ENCODE assay signal across 29 cellular contexts in genomic region chr1:169968174-169968573, GRCh38.
"Had no signal": no experiment of that assay in that cellular context is flagged by ENCODE, and none has a peak within 500 bp of the region (broad histone marks: within the 10 kb centered on the region; RNA-seq: fewer than 3 reads in every experiment).

No MANE protein-coding gene starts in this region.

- H3K36me3 ChIP-seq: breast epithelium, colonic mucosa had no signal

- ATAC-seq: activated CD4-positive, alpha-beta T cell treated with anti-CD3 and anti-CD28 coated beads for 36 hours; activated naive CD4-positive, alpha-beta T cell treated with anti-CD3 and anti-CD28 coated beads, Interleukin-2, amount 50 U/mL, for 72 hours; activated T-cell treated with anti-CD3 and anti-CD28 coated beads, Interleukin-2, amount 50 U/mL, for 72 hours had no signal

- DNase-seq: activated CD4-positive, alpha-beta memory T cell treated with anti-CD3 and anti-CD28 coated beads, Interleukin-2, amount 10 ng/mL, durations not matched to agents 7 days and 5 days; activated CD4-positive, alpha-beta T cell treated with anti-CD3 and anti-CD28 coated beads for 36 hours; activated CD4-positive, alpha-beta T cell treated with anti-CD3 and anti-CD28 coated beads, Interleukin-2, amount 10 ng/mL, durations not matched to agents 7 days and 5 days; activated CD4-positive, alpha-beta T cell treated with anti-CD3 and anti-CD28 coated beads, Interleukin-2, amount 50 U/mL, for 4 hours; activated CD4-positive, CD25-positive, alpha-beta regulatory T cell; activated CD4-positive, CD25-positive, alpha-beta regulatory T cell treated with anti-CD3 and anti-CD28 coated beads, Interleukin-2, amount 50 U/mL, for 72 hours; activated CD8-positive, alpha-beta memory T cell treated with anti-CD3 and anti-CD28 coated beads, Interleukin-2, amount 50 U/mL, for 48 hours; activated gamma-delta T cell; activated naive CD4-positive, alpha-beta T cell; activated naive CD4-positive, alpha-beta T cell treated with anti-CD3 and anti-CD28 coated beads, Interleukin-2, amount 10 ng/mL, durations not matched to agents 7 days and 5 days; activated naive CD8-positive, alpha-beta T cell treated with anti-CD3 and anti-CD28 coated beads, Interleukin-2, amount 10 ng/mL, durations not matched to agents 7 days and 5 days; activated T-cell treated with anti-CD3 and anti-CD28 coated beads for 4 hours; activated T-cell treated with anti-CD3 and anti-CD28 coated beads, Interleukin-2, amount 50 U/mL, for 24 hours; activated T-cell treated with anti-CD3 and anti-CD28 coated beads, Interleukin-2, amount 50 U/mL, for 72 hours; central memory CD4-positive, alpha-beta T cell; cerebellar nuclear complex; colonic mucosa; effector CD8-positive, alpha-beta T cell; foreskin fibroblast; head of caudate nucleus; T-helper 2 cell had no signal

- H3K27ac ChIP-seq: ascending aorta, breast epithelium, cardiac muscle cell, colonic mucosa, epithelial cell of prostate had no signal

- H3K4me3 ChIP-seq: ascending aorta, breast epithelium, cardiac muscle cell, colonic mucosa had no signal

- H3K4me1 ChIP-seq: ascending aorta, breast epithelium, colonic mucosa had no signal

- FAIRE-seq: endometrium, endothelial cell of umbilical vein, frontal cortex had no signal

- H3K27me3 ChIP-seq: ascending aorta, breast epithelium, cardiac muscle cell, colonic mucosa had no signal

- H3K9me3 ChIP-seq: ascending aorta, breast epithelium, colonic mucosa had no signal
